In the genomic region with DNA sequence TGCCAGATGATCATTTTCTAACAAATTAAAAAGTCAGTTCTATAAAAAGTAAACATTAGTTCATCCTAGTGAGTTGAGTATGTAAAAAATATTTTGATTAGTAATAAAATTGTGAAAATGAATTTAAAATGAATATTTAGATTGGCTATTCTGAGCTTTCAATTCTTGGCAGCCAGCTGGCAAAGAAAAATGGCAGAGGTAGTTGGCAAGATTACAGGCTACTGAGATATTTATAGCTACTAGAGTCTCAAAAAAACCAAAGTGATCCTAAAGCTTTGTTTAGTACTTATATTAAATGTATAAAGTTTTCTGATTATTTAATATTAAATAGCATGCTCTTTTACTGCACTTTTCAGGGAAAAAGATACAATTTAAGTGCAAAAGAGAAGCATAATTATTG, we compare ENCODE assay signal across 19 cellular contexts. TPM values are rescaled to one million over a fixed set of nuclear protein-coding genes. Genes with fewer than 3 reads are reported as not detected.
A peak's percentile ranks its signal among the peaks of the same experiment; 100 is the strongest.
DNase-seq lines count a peak whose midpoint lies in the region; ATAC-seq and TF ChIP-seq lines count a peak whose summit lies in the region.
"Had no signal": no experiment of that assay in that cellular context is flagged by ENCODE, and none has a peak within 500 bp of the region (broad histone marks: within the 10 kb centered on the region; RNA-seq: fewer than 3 reads in every experiment).

No MANE protein-coding gene starts in this region.

- H3K27ac ChIP-seq in angular gyrus (ENCODE audit: low read depth, low read length): peak overlapping the region; percentile 74

- DNase-seq in Right ventricle myocardium superior: no peak
- DNase-seq in cardiac septum (ENCODE audit: low spot score): no peak
- peak; percentile 51 for DNase-seq in fibroblast of the aortic adventitia (ENCODE audit: low read depth)
- DNase-seq in stromal cell of bone marrow (ENCODE audit: low read depth): peak; percentile 2
- DNase-seq in immature natural killer cell: no peak
- no peak for DNase-seq in omental fat pad (ENCODE audit: low spot score)
- DNase-seq in GOT3 (lab: John Stamatoyannopoulos, UW): no peak
- DNase-seq: COR-L47, DMS79, GF-D8, MG63, NCI-H1105, NCI-H1694 treated with DMSO at 0.1 percent for 48 hours, NCI-H774, SHP77 had no signal

- intact Hi-C loops in Right ventricle myocardium superior (cut with DNase I) (no loop called here), cardiac septum (cut with DNase I) (no loop called here)

- ATAC-seq in Right ventricle myocardium superior (ENCODE audit: poor library complexity): peak; percentile 71
- ATAC-seq in omental fat pad (ENCODE audit: low FRiP score): no peak
- ATAC-seq: HepG2, Panc1 had no signal

- H3K27me3 Mint-ChIP-seq in immature natural killer cell (ENCODE audit: low read depth in 3 of 3): no peaks in the 10 kb centered on the region

- H3K4me3 ChIP-seq in fibroblast of the aortic adventitia (ENCODE audit: low read depth, low read length): no peak overlapping the region
- H3K4me3 ChIP-seq: MG63 had no signal

- H3K4me1 Mint-ChIP-seq in immature natural killer cell: no peaks in the 10 kb centered on the region
- H3K4me1 Mint-ChIP-seq: CD14-positive monocyte had no signal

- H3K36me3 Mint-ChIP-seq in immature natural killer cell: peaks cover 9 to 21% (median 18%) of the 10 kb centered on the region in 3 donors

- H3K27ac Mint-ChIP-seq in immature natural killer cell: no peak overlapping the region
- H3K27ac Mint-ChIP-seq: CD14-positive monocyte had no signal

- no peaks in the 10 kb centered on the region for H3K9me3 Mint-ChIP-seq in immature natural killer cell

- TF ChIP-seq CTCF in fibroblast of the aortic adventitia (IDR thresholded peaks at IDR 0.05; ENCODE audit: insufficient read depth, low read length): no peak
- TF ChIP-seq CTCF in omental fat pad (IDR thresholded peaks at IDR 0.05): no peak

- no peak overlapping the region for H3K4me3 Mint-ChIP-seq in immature natural killer cell
- H3K4me3 Mint-ChIP-seq: CD14-positive monocyte had no signal

RNA-seq across cellular contexts. Expression of gene SGTB, which starts 25.0 kb away (rescaled TPM):
- total RNA-seq in Right ventricle myocardium superior: 4.7 TPM
- total RNA-seq in cardiac septum: 9.5 TPM
- 6.1 and 16.4 TPM in 2 replicates for total RNA-seq in fibroblast of the aortic adventitia (ENCODE audit: low replicate concordance)
- 1 to 10 TPM; 1.7 to 2.8 (median 2.4) TPM for polyA plus RNA-seq in immature natural killer cell
- total RNA-seq in omental fat pad: 10 to 100 TPM in 2 of 4 donors, 1 to 10 TPM in 2; 5.7 to 12.6 (median 10.4) TPM

RNA-seq across cellular contexts. Expression of gene NLN, which starts 25.1 kb away (rescaled TPM):
- total RNA-seq in Right ventricle myocardium superior: 15.1 TPM
- total RNA-seq in cardiac septum: 17.2 TPM
- 26.9 and 30.2 TPM in 2 replicates for total RNA-seq in fibroblast of the aortic adventitia (ENCODE audit: low replicate concordance)
- 1 to 10 TPM in 2 of 3 donors, under 1 TPM in 1; 0.76 to 1.2 (median 1.2) TPM for polyA plus RNA-seq in immature natural killer cell
- 10 to 100 TPM in 3 of 4 donors, 1 to 10 TPM in 1; 8.4 to 31.6 (median 14.5) TPM for total RNA-seq in omental fat pad

Comparison
In these comparisons a context has a peak if more than half of its experiments do, and no peak if none do; other contexts are left out.
1. DNase-seq: peak in fibroblast of the aortic adventitia (single experiment) and stromal cell of bone marrow (single experiment); none in Right ventricle myocardium superior (single experiment), cardiac septum (single experiment), immature natural killer cell (0 of 3), omental fat pad (single experiment) and GOT3 (single experiment).